In the genomic region with DNA sequence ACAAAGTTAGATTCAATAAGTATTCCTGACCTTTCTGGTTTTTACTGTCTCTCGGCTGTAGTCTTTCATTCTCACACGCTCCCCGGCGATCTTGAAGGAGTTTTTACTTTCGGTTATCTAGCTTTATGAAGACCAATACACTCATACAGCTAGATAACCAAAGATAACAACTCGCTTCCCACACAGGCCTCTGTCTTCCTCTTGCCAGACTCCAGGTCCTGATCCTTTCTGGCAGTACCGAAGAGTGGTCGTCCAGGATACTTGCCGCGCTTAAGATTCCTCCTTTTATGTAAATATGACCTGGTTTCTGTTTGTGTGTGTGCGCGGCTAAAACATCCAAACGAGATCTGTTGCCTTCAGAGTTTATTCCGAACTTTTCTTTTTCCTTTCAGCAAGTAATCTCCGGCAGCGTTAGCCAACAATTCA, we compare ENCODE assay signal across 8 cellular contexts.
DNase-seq lines count a peak whose midpoint lies in the region; ATAC-seq and TF ChIP-seq lines count a peak whose summit lies in the region.

No MANE protein-coding gene starts in this region.

- TF ChIP-seq CTCF in OCI-LY1 (IDR thresholded peaks at IDR 0.05; ENCODE audit: low read length) (no peak), epithelial cell of esophagus (IDR thresholded peaks at IDR 0.05; ENCODE audit: insufficient read depth, low read depth, low read length, missing control alignments) (no peak)

- no peaks in the 10 kb centered on the region for H4K20me1 ChIP-seq in OCI-LY1 (ENCODE audit: insufficient read depth, low read length)

- H3K9ac ChIP-seq in OCI-LY1 (ENCODE audit: low read length): peak overlapping the region; percentile 78

- H3K27me3 ChIP-seq in OCI-LY1 (ENCODE audit: insufficient read depth, low read length): no peaks in the 10 kb centered on the region

- ATAC-seq in GM18867 (IDR thresholded peaks at IDR 0.05; ENCODE audit: unreplicated experiment) (peak; percentile 46), HG02642 (IDR thresholded peaks at IDR 0.05; ENCODE audit: poor library complexity, unreplicated experiment) (peak; percentile 57), Right ventricle myocardium inferior (no peak)

- peak overlapping the region; percentile 80 for H3K4me2 ChIP-seq in OCI-LY1 (ENCODE audit: low read length)

- peak overlapping the region; percentile 8 for H3K27ac ChIP-seq in OCI-LY1 (ENCODE audit: low read depth, low read length, poor library complexity, severe bottlenecking)

- H3K36me3 ChIP-seq in OCI-LY1 (ENCODE audit: insufficient read depth, low read length): no peaks in the 10 kb centered on the region

- H3K4me3 ChIP-seq in OCI-LY1 (ENCODE audit: low read depth, low read length, poor library complexity, severe bottlenecking): peak overlapping the region; percentile 73
- H3K4me3 ChIP-seq in epithelial cell of esophagus (ENCODE audit: low read length): peak overlapping the region; percentile 4
- H3K4me3 ChIP-seq in skeletal muscle cell (ENCODE audit: low read depth, low read length): peak overlapping the region; percentile 29

- 0 out of 2 replicates have a peak, but pooled peaks cover 4% of the 10 kb centered on the region for H3F3A ChIP-seq in OCI-LY1 (ENCODE audit: insufficient read depth, low read length)

- intact Hi-C loops in Right ventricle myocardium inferior (cut with DNase I): no loop called here

- peaks cover 38% of the 10 kb centered on the region for H3K4me1 ChIP-seq in OCI-LY1 (ENCODE audit: insufficient read depth, low read length, severe bottlenecking)

- H3K9me2 ChIP-seq in OCI-LY1 (ENCODE audit: low read depth, low read length): no peaks in the 10 kb centered on the region

- DNase-seq in epithelial cell of esophagus (ENCODE audit: low read depth) (no peak), skeletal muscle cell (ENCODE audit: low read depth) (no peak), NCI-H187 (lab: John Stamatoyannopoulos, UW) (no peak), Right ventricle myocardium inferior (ENCODE audit: missing footprints) (no peak), OCI-M2 (lab: John Stamatoyannopoulos, UW; ENCODE audit: unreplicated experiment) (no peak)

- H2AFZ ChIP-seq in OCI-LY1 (ENCODE audit: low read length): peak overlapping the region; percentile 89

- H3K9me3 ChIP-seq in OCI-LY1 (ENCODE audit: low read length): no peaks in the 10 kb centered on the region

- H3K79me2 ChIP-seq in OCI-LY1 (ENCODE audit: insufficient read depth, low read length): no peaks in the 10 kb centered on the region

Comparison
In these comparisons a context has a peak if more than half of its experiments do, and no peak if none do; other contexts are left out.
1. H3K4me3 ChIP-seq: peak in every context shown above with its lines; median percentile 73 in OCI-LY1; 29 in skeletal muscle cell; 4 in epithelial cell of esophagus.